ENCODE assay signal across 1 cellular context in genomic region chr22:20026996-20027601, GRCh38.
TF ChIP-seq lines count a peak whose summit lies in the region.

No MANE protein-coding gene starts in this region.

TF ChIP-seq in IMR-90, 13 proteins besides CTCF, POLR2A, EP300 and RAD21:
- TF ChIP-seq MXI1 (IDR thresholded peaks at IDR 0.05; ENCODE audit: borderline replicate concordance, low read depth, low read length) (no peak), CEBPB (IDR thresholded peaks at IDR 0.05; ENCODE audit: low read depth, low read length) (no peak), NFE2L2 (IDR thresholded peaks at IDR 0.05; ENCODE audit: low read depth, low read length) (no peak)
TF ChIP-seq in IMR-90: peak in this region for 0.
